In genomic region chr10:62813981-62814380, GRCh38 we compare ENCODE assay signal across 13 cellular contexts. TPM values are rescaled to one million over a fixed set of nuclear protein-coding genes. Genes with fewer than 3 reads are reported as not detected.
DNase-seq lines count a peak whose midpoint lies in the region; ATAC-seq and TF ChIP-seq lines count a peak whose summit lies in the region.
"Had no signal": no experiment of that assay in that cellular context is flagged by ENCODE, and none has a peak within 500 bp of the region (broad histone marks: within the 10 kb centered on the region; RNA-seq: fewer than 3 reads in every experiment).

No MANE protein-coding gene starts in this region.

- H3K27me3 ChIP-seq in lower lobe of right lung (ENCODE audit: low read depth) (peaks cover 38% of the 10 kb centered on the region), transverse colon (peaks cover 30% of the 10 kb centered on the region)

- no peaks in the 10 kb centered on the region for H3K27me3 Mint-ChIP-seq in activated naive CD4-positive, alpha-beta T cell treated with anti-CD3 and anti-CD28 coated beads, Interleukin-2, amount 50 U/mL, for 24 hours
- H3K27me3 Mint-ChIP-seq in activated CD4-positive, alpha-beta memory T cell treated with anti-CD3 and anti-CD28 coated beads, Interleukin-2, amount 10 ng/mL, durations not matched to agents 7 days and 5 days = peaks cover 47% of the 10 kb centered on the region
- peaks cover 8% of the 10 kb centered on the region for H3K27me3 Mint-ChIP-seq in stimulated activated naive CD8-positive, alpha-beta T cell treated with anti-CD3 and anti-CD28 coated beads, Interleukin-15, amount 100 ng/mL, for 72 hours

- in situ Hi-C loops in transverse colon (cut with MboI; ENCODE audit: low pct_ligation_motif_present in 1 of 4, low pct_unique_long_range_greater_than_20kb in 1 of 4, low sequenced_read_pairs in 3 of 4) = loop anchor here in 3 of 4 donors (10.0 to 25.0 kb wide), 2 partner anchors 219 to 348 kb away; no protein-coding TSS in a partner anchor

- no peak for DNase-seq in activated naive CD4-positive, alpha-beta T cell (lab: John Stamatoyannopoulos, UW)
- no peak for DNase-seq in activated CD4-positive, alpha-beta memory T cell treated with anti-CD3 and anti-CD28 coated beads, Interleukin-2, amount 10 ng/mL, durations not matched to agents 7 days and 5 days
- DNase-seq in lower lobe of right lung (no peak), transverse colon (no peak), GM20000 (ENCODE audit: low spot score) (no peak)
- no peak for DNase-seq in stimulated activated naive CD8-positive, alpha-beta T cell treated with anti-CD3 and anti-CD28 coated beads, Interleukin-15, amount 100 ng/mL, for 72 hours
- DNase-seq: dorsolateral prefrontal cortex, NCI-H2227 treated with DMSO at 0.1 percent for 48 hours, Peyer's patch had no signal

- intact Hi-C loops in lower lobe of right lung (cut with DNase I) (no loop called here), transverse colon (cut with DNase I; ENCODE audit: low total_unique reads) (loop anchor here (10.0 kb wide), 1 partner anchor 219 kb away; no protein-coding TSS in a partner anchor)

- H3K4me3 ChIP-seq in lower lobe of right lung (peak overlapping the region; percentile 71), transverse colon (no peak overlapping the region)

- TF ChIP-seq CTCF in lower lobe of right lung (IDR thresholded peaks at IDR 0.05) (no peak), transverse colon (IDR thresholded peaks at IDR 0.05) (no peak), GM20000 (IDR thresholded peaks at IDR 0.05; ENCODE audit: extremely low read depth, missing control alignments) (no peak)

- H3K9me3 ChIP-seq in lower lobe of right lung = no peaks in the 10 kb centered on the region
- H3K9me3 ChIP-seq in transverse colon = no peaks in the 10 kb centered on the region
- H3K9me3 ChIP-seq: left lung, Peyer's patch, tibial nerve had no signal

- peak overlapping the region; percentile 96 for H3K4me3 Mint-ChIP-seq in activated naive CD4-positive, alpha-beta T cell treated with anti-CD3 and anti-CD28 coated beads, Interleukin-2, amount 50 U/mL, for 24 hours
- H3K4me3 Mint-ChIP-seq in activated CD4-positive, alpha-beta memory T cell treated with anti-CD3 and anti-CD28 coated beads, Interleukin-2, amount 10 ng/mL, durations not matched to agents 7 days and 5 days = peak overlapping the region; percentile 87
- peak overlapping the region; percentile 91 to 94 for H3K4me3 Mint-ChIP-seq in stimulated activated naive CD8-positive, alpha-beta T cell treated with anti-CD3 and anti-CD28 coated beads, Interleukin-15, amount 100 ng/mL, for 72 hours

- H3K4me1 ChIP-seq in lower lobe of right lung (peaks cover 36% of the 10 kb centered on the region), transverse colon (peaks cover 8 to 33% (median 30%) of the 10 kb centered on the region in 4 donors)

- ATAC-seq in lower lobe of right lung (no peak), HG03354 (IDR thresholded peaks at IDR 0.05; ENCODE audit: poor library complexity, severe bottlenecking, unreplicated experiment) (no peak)
- no peak for ATAC-seq in stimulated activated naive CD8-positive, alpha-beta T cell treated with anti-CD3 and anti-CD28 coated beads, Interleukin-15, amount 100 ng/mL, for 72 hours
- ATAC-seq: left lung had no signal

- peaks cover 49% of the 10 kb centered on the region for H3K4me1 Mint-ChIP-seq in activated naive CD4-positive, alpha-beta T cell treated with anti-CD3 and anti-CD28 coated beads, Interleukin-2, amount 50 U/mL, for 24 hours
- peaks cover 61% of the 10 kb centered on the region for H3K4me1 Mint-ChIP-seq in activated CD4-positive, alpha-beta memory T cell treated with anti-CD3 and anti-CD28 coated beads, Interleukin-2, amount 10 ng/mL, durations not matched to agents 7 days and 5 days
- peaks cover 87% of the 10 kb centered on the region for H3K4me1 Mint-ChIP-seq in stimulated activated naive CD8-positive, alpha-beta T cell treated with anti-CD3 and anti-CD28 coated beads, Interleukin-15, amount 100 ng/mL, for 72 hours

- H3K27ac Mint-ChIP-seq in activated naive CD4-positive, alpha-beta T cell treated with anti-CD3 and anti-CD28 coated beads, Interleukin-2, amount 50 U/mL, for 24 hours = peak overlapping the region; percentile 91
- no peak overlapping the region for H3K27ac Mint-ChIP-seq in activated CD4-positive, alpha-beta memory T cell treated with anti-CD3 and anti-CD28 coated beads, Interleukin-2, amount 10 ng/mL, durations not matched to agents 7 days and 5 days
- peak overlapping the region; percentile 42 to 98 for H3K27ac Mint-ChIP-seq in stimulated activated naive CD8-positive, alpha-beta T cell treated with anti-CD3 and anti-CD28 coated beads, Interleukin-15, amount 100 ng/mL, for 72 hours

- WGBS in transverse colon (ENCODE audit: low coverage in 1 of 2), 2 donors = 87 to 91% methylated on average over 5 of the region's 5 CpGs

- H3K27ac ChIP-seq in lower lobe of right lung (no peak overlapping the region), transverse colon (no peak overlapping the region)
- H3K27ac ChIP-seq: dorsolateral prefrontal cortex, left lung, Peyer's patch had no signal

- H3K36me3 ChIP-seq in lower lobe of right lung (peaks cover 7% of the 10 kb centered on the region), transverse colon (no peaks in the 10 kb centered on the region)
- H3K36me3 ChIP-seq: Peyer's patch had no signal

- POLR2A ChIA-PET in activated CD4-positive, alpha-beta memory T cell treated with anti-CD3 and anti-CD28 coated beads, Interleukin-2, amount 10 ng/mL, durations not matched to agents 7 days and 5 days (lab: Charles Lee) = interaction anchor here (1.1 to 5.1 kb wide), 3 partner anchors 9 to 205 kb away, joined by 3 to 88 read pairs (median 29); partner anchors contain the start of gene ADO

- TF ChIP-seq POLR2A in transverse colon (IDR thresholded peaks at IDR 0.05) = no peak

- H3K9me3 Mint-ChIP-seq in activated naive CD4-positive, alpha-beta T cell treated with anti-CD3 and anti-CD28 coated beads, Interleukin-2, amount 50 U/mL, for 24 hours = no peaks in the 10 kb centered on the region
- H3K9me3 Mint-ChIP-seq in activated CD4-positive, alpha-beta memory T cell treated with anti-CD3 and anti-CD28 coated beads, Interleukin-2, amount 10 ng/mL, durations not matched to agents 7 days and 5 days = no peaks in the 10 kb centered on the region
- no peaks in the 10 kb centered on the region for H3K9me3 Mint-ChIP-seq in stimulated activated naive CD8-positive, alpha-beta T cell treated with anti-CD3 and anti-CD28 coated beads, Interleukin-15, amount 100 ng/mL, for 72 hours

- no peak for TF ChIP-seq EP300 in transverse colon (IDR thresholded peaks at IDR 0.05; ENCODE audit: low read depth)

- CTCF ChIA-PET in activated CD4-positive, alpha-beta memory T cell treated with anti-CD3 and anti-CD28 coated beads, Interleukin-2, amount 10 ng/mL, durations not matched to agents 7 days and 5 days (lab: Charles Lee) = interaction anchor here (5.1 kb wide), 1 partner anchor 9 kb away, joined by 44 read pairs; the partner anchor contains the start of gene ADO

- H3K36me3 Mint-ChIP-seq in activated naive CD4-positive, alpha-beta T cell treated with anti-CD3 and anti-CD28 coated beads, Interleukin-2, amount 50 U/mL, for 24 hours = peaks cover 36% of the 10 kb centered on the region
- H3K36me3 Mint-ChIP-seq in activated CD4-positive, alpha-beta memory T cell treated with anti-CD3 and anti-CD28 coated beads, Interleukin-2, amount 10 ng/mL, durations not matched to agents 7 days and 5 days (ENCODE audit: low read depth) = peaks cover 25% of the 10 kb centered on the region

RNA-seq across cellular contexts. Expression of gene EGR2, which starts 2.2 kb away (rescaled TPM):
- 1 to 10 TPM; 4.8 to 6.4 TPM for total RNA-seq in activated CD4-positive, alpha-beta memory T cell treated with anti-CD3 and anti-CD28 coated beads, Interleukin-2, amount 10 ng/mL, durations not matched to agents 7 days and 5 days
- total RNA-seq in lower lobe of right lung (45.6 TPM), transverse colon (1 to 10 TPM in 1 of 4 donors, under 1 TPM in 1, not detected in 2; 0.82 to 1.3 TPM)

RNA-seq across cellular contexts. Expression of gene ADO, which starts 9.5 kb away (rescaled TPM):
- total RNA-seq in activated CD4-positive, alpha-beta memory T cell treated with anti-CD3 and anti-CD28 coated beads, Interleukin-2, amount 10 ng/mL, durations not matched to agents 7 days and 5 days = 10 to 100 TPM; 21.8 to 22.2 TPM
- total RNA-seq in lower lobe of right lung = 16.3 TPM
- total RNA-seq in transverse colon = 10 to 100 TPM in 3 of 4 donors, 1 to 10 TPM in 1; 9.6 to 25.4 (median 15.0) TPM
